Comparison of ENCODE assay signal across 35 cellular contexts in genomic region chr3:130739848-130740247, GRCh38.
"Had no signal": no experiment of that assay in that cellular context is flagged by ENCODE, and none has a peak within 500 bp of the region (broad histone marks: within the 10 kb centered on the region; RNA-seq: fewer than 3 reads in every experiment).

No MANE protein-coding gene starts in this region.

- H3K4me3 ChIP-seq: MG63 had no signal

- H3K9me3 ChIP-seq: MG63 had no signal

- DNase-seq: Karpas-422, Kasumi-1, MG63, MM.1S, MV-4-11, NCI-H1048, NCI-H1092, NCI-H1092 treated with DMSO at 0.1 percent for 48 hours, NCI-H1105, NCI-H1105 treated with DMSO at 0.1 percent for 48 hours, NCI-H1417, NCI-H1417 treated with DMSO at 0.1 percent for 48 hours, NCI-H1436, NCI-H1436 treated with DMSO at 0.1 percent for 48 hours, NCI-H146, NCI-H1694, NCI-H1694 treated with DMSO at 0.1 percent for 48 hours, NCI-H187, NCI-H187 treated with DMSO at 0.1 percent for 48 hours, NCI-H1930, NCI-H2029, NCI-H2029 treated with DMSO at 0.1 percent for 48 hours, NCI-H2081, NCI-H2081 treated with DMSO at 0.1 percent for 48 hours, NCI-H2107, NCI-H2171, NCI-H2171 treated with DMSO at 0.1 percent for 48 hours, NCI-H2227 treated with DMSO at 0.1 percent for 48 hours, NCI-H226, NCI-H345, NCI-H446, NCI-H446 treated with DMSO at 0.1 percent for 48 hours, NCI-H510A, NCI-H510A treated with DMSO at 0.1 percent for 48 hours, NCI-H524 had no signal

- H3K27me3 ChIP-seq: MG63 had no signal
